8 cellular contexts compared by ENCODE assay signal in genomic region chr2:739759-740445, GRCh38.
DNase-seq lines count a peak whose midpoint lies in the region; ATAC-seq and TF ChIP-seq lines count a peak whose summit lies in the region.
"Not testable (repeated sequence)": the region's sequence is repeated elsewhere in the genome, so short reads cannot be mapped to it uniquely, and the experiment has no call there.

No MANE protein-coding gene starts in this region.

- TF ChIP-seq POLR2A in upper lobe of left lung (IDR thresholded peaks at IDR 0.05) = not testable (repeated sequence)

- H3K4me1 ChIP-seq in Karpas-422 (ENCODE audit: low read length) = peaks cover 39% of the 10 kb centered on the region
- H3K4me1 ChIP-seq in effector memory CD4-positive, alpha-beta T cell (ENCODE audit: control insufficient read depth, insufficient read depth, low read length, poor library complexity, severe bottlenecking) = peaks cover 13% of the 10 kb centered on the region
- not testable (repeated sequence) for H3K4me1 ChIP-seq in osteoblast (ENCODE audit: insufficient read depth, low read length)
- H3K4me1 ChIP-seq in upper lobe of left lung = peaks cover 7 to 18% (median 11%) of the 10 kb centered on the region in 4 donors

- H3K27me3 Mint-ChIP-seq in activated T-cell treated with anti-CD3 and anti-CD28 coated beads, Interleukin-2, amount 50 U/mL, for 72 hours (ENCODE audit: low read depth) = peaks cover 26% of the 10 kb centered on the region
- peaks cover 5 to 14% (median 14%) of the 10 kb centered on the region in 3 donors for H3K27me3 Mint-ChIP-seq in immature natural killer cell (ENCODE audit: low read depth in 3 of 3)

- peak overlapping the region; percentile 46 for H3K9ac ChIP-seq in Karpas-422 (ENCODE audit: low read length)

- H3K36me3 Mint-ChIP-seq in activated T-cell treated with anti-CD3 and anti-CD28 coated beads, Interleukin-2, amount 50 U/mL, for 72 hours (ENCODE audit: insufficient read depth in 2 of 2); immature natural killer cell: not testable (repeated sequence)

- not testable (repeated sequence) for H3K79me2 ChIP-seq in Karpas-422 (ENCODE audit: low read length); osteoblast (ENCODE audit: insufficient read depth, low read length)

- H3K27ac ChIP-seq in Karpas-422 (ENCODE audit: low read length); effector memory CD4-positive, alpha-beta T cell (ENCODE audit: insufficient read depth, low read length, poor library complexity, severe bottlenecking); osteoblast (ENCODE audit: low read depth, low read length); upper lobe of left lung: not testable (repeated sequence)

- WGBS in upper lobe of left lung, 2 donors = 13 to 16% methylated on average over 14 to 24 of the region's 31 CpGs

- not testable (repeated sequence) for TF ChIP-seq CTCF in osteoblast (IDR thresholded peaks at IDR 0.05; ENCODE audit: extremely low read depth, low read depth, low read length); upper lobe of left lung (IDR thresholded peaks at IDR 0.05)

- not testable (repeated sequence) for H3K9me3 Mint-ChIP-seq in activated T-cell treated with anti-CD3 and anti-CD28 coated beads, Interleukin-2, amount 50 U/mL, for 72 hours; immature natural killer cell

- H3K9me3 ChIP-seq in Karpas-422 (ENCODE audit: low read length); effector memory CD4-positive, alpha-beta T cell (ENCODE audit: control insufficient read depth, low read length); osteoblast (ENCODE audit: low read depth, low read length); upper lobe of left lung: not testable (repeated sequence)

- not testable (repeated sequence) for H3K27me3 ChIP-seq in Karpas-422 (ENCODE audit: low read length); osteoblast (ENCODE audit: insufficient read depth, low read length); upper lobe of left lung
- H3K27me3 ChIP-seq in effector memory CD4-positive, alpha-beta T cell (replicated peaks; ENCODE audit: control insufficient read depth, insufficient read depth, low read length, poor library complexity, severe bottlenecking) = peaks cover 19% of the 10 kb centered on the region

- peak overlapping the region; percentile 80 for H2AFZ ChIP-seq in Karpas-422 (ENCODE audit: low read length)
- peak overlapping the region; percentile 80 for H2AFZ ChIP-seq in osteoblast (ENCODE audit: low read length)

- DNase-seq in DMS79 (lab: John Stamatoyannopoulos, UW) = peak; percentile 74
- DNase-seq in Karpas-422 = peak; percentile 64
- DNase-seq in NCI-H82 treated with DMSO at 0.1 percent for 48 hours (lab: John Stamatoyannopoulos, UW; ENCODE audit: unreplicated experiment) = peak; percentile 23
- DNase-seq in activated T-cell treated with anti-CD3 and anti-CD28 coated beads, Interleukin-2, amount 50 U/mL, for 72 hours = peak in 1 of 2 donors; percentile 20
- DNase-seq in effector memory CD4-positive, alpha-beta T cell; immature natural killer cell; osteoblast (ENCODE audit: insufficient read length, low spot score, missing footprints): not testable (repeated sequence)
- peak in 1 of 2 donors; percentile 78 for DNase-seq in upper lobe of left lung

- not testable (repeated sequence) for TF ChIP-seq EP300 in upper lobe of left lung (IDR thresholded peaks at IDR 0.05)

- H4K20me1 ChIP-seq in Karpas-422 (ENCODE audit: insufficient read depth, low read depth, low read length); osteoblast (ENCODE audit: insufficient read depth, low read length): not testable (repeated sequence)

- H3K4me2 ChIP-seq in Karpas-422 (ENCODE audit: low read depth, low read length, poor library complexity, severe bottlenecking) (peak overlapping the region; percentile 46), osteoblast (ENCODE audit: insufficient read depth, low read length) (peak overlapping the region; percentile 76)

- H3K4me3 ChIP-seq in Karpas-422 (ENCODE audit: low read length) (peak overlapping the region; percentile 55), osteoblast (ENCODE audit: insufficient read depth, low read length) (peak overlapping the region; percentile 66), upper lobe of left lung (peak overlapping the region in 3 of 4 donors; percentile 36 to 55 (median 53))
- H3K4me3 ChIP-seq in effector memory CD4-positive, alpha-beta T cell (ENCODE audit: insufficient read depth, low read depth, low read length, poor library complexity, severe bottlenecking) = peak overlapping the region; percentile 77

- not testable (repeated sequence) for H3K36me3 ChIP-seq in Karpas-422 (ENCODE audit: insufficient read depth, low read length); effector memory CD4-positive, alpha-beta T cell (ENCODE audit: control insufficient read depth, insufficient read depth, low read length); osteoblast (ENCODE audit: insufficient read depth, low read length); upper lobe of left lung

- ATAC-seq in activated T-cell treated with anti-CD3 and anti-CD28 coated beads, Interleukin-2, amount 50 U/mL, for 72 hours (replicated peaks in 1 of 2) = not testable (repeated sequence)
- peak in 1 of 2 donors; percentile 63 for ATAC-seq in upper lobe of left lung (ENCODE audit: low FRiP score in 2 of 2)

- H3K27ac Mint-ChIP-seq in activated T-cell treated with anti-CD3 and anti-CD28 coated beads, Interleukin-2, amount 50 U/mL, for 72 hours; immature natural killer cell: not testable (repeated sequence)

- H3K4me3 Mint-ChIP-seq in activated T-cell treated with anti-CD3 and anti-CD28 coated beads, Interleukin-2, amount 50 U/mL, for 72 hours = peak overlapping the region; percentile 90 to 92
- H3K4me3 Mint-ChIP-seq in immature natural killer cell = peak overlapping the region in 3 of 5 donors; percentile 55 to 78 (median 78)

- H3K4me1 Mint-ChIP-seq in activated T-cell treated with anti-CD3 and anti-CD28 coated beads, Interleukin-2, amount 50 U/mL, for 72 hours (ENCODE audit: low read depth) = peaks cover 17% of the 10 kb centered on the region
- peaks cover 6 to 11% of the 10 kb centered on the region in 2 donors for H3K4me1 Mint-ChIP-seq in immature natural killer cell

- not testable (repeated sequence) for H3K9me2 ChIP-seq in Karpas-422 (replicated peaks; ENCODE audit: insufficient read depth, low read length)
